1 cellular context compared by ENCODE assay signal in genomic region chr3:15429080-15429479, GRCh38.
TF ChIP-seq lines count a peak whose summit lies in the region.

No MANE protein-coding gene starts in this region.

TF ChIP-seq in GM12878, 131 proteins besides CTCF, POLR2A, EP300 and RAD21 (continued from another document):
- TF ChIP-seq E4F1 (IDR thresholded peaks at IDR 0.05; ENCODE audit: borderline replicate concordance, partially characterized antibody) (no peak), HSF1 (IDR thresholded peaks at IDR 0.05; ENCODE audit: low read depth, low read length) (no peak), CBX5 (IDR thresholded peaks at IDR 0.05; ENCODE audit: low read depth) (no peak), CREM (IDR thresholded peaks at IDR 0.05; ENCODE audit: low read depth) (no peak), SMAD5 (IDR thresholded peaks at IDR 0.05; ENCODE audit: low read depth) (no peak), RFX5 (IDR thresholded peaks at IDR 0.05; ENCODE audit: low read depth, low read length) (no peak)
